Comparison of ENCODE assay signal across 8 cellular contexts in the genomic region with DNA sequence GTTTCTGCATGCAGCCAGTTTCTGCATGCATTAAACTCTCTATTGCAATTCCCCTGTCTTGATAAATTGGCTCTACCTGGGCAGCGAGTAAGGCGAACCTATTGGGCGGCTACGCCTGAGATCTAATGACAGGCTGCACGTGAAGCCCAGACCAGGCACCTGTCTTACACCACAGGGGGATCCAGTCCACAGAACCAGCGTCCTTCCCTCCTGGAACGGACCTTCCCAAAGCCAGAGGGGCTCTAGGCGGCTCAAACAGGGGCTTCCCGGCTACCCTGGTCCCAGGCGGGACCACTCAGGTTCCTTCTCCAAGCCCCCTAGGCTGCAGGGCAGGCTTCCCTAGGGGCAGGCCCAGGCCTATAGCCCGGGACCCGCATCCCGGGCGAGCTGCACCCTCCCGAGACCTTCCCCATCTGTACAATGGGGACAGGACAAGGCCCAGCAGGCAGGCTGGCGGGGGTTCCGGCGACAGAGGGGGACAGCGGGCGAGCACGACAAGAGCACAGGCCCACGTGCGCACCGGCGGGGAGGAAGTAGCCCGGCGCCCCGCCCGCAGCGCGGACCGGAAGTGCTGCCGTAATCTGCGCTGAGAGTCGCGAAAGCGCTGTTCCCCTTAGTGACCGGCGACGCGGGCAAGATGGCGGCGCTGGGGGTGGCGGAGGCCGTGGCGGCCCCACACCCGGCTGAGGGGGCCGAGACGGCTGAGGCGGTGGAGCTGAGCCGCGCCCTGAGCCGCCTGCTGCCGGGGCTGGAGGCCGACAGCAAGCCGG. TPM values are rescaled to one million over a fixed set of nuclear protein-coding genes. Genes with fewer than 3 reads are reported as not detected.
DNase-seq lines count a peak whose midpoint lies in the region; ATAC-seq, FAIRE-seq and TF ChIP-seq lines count a peak whose summit lies in the region.

A gene (plus strand): TSS at position 616 of the 770 bp plus-strand sequence. CDS start 22 bp downstream, at position 638.

- no peaks in the 10 kb centered on the region for H3K9me1 ChIP-seq in keratinocyte (ENCODE audit: control insufficient read depth, extremely low read depth, insufficient read depth, low read length)

- intact Hi-C loops in activated B cell treated with CpG ODN at 0.5 μM for 24 hours (cut with micrococcal nuclease), result loop anchor here (1.0 to 5.0 kb wide), 6 partner anchors 87 to 404 kb away; a partner anchor contains a TSS

- no peaks in the 10 kb centered on the region for H3K27me3 Mint-ChIP-seq in activated B cell treated with CpG ODN at 0.5 μM for 24 hours

- TF ChIP-seq CTCF in AG04450 (IDR thresholded peaks at IDR 0.05; ENCODE audit: low read depth, low read length), result no peak
- TF ChIP-seq CTCF in activated B cell treated with CpG ODN at 0.5 μM for 24 hours (IDR thresholded peaks at IDR 0.05), result no peak
- TF ChIP-seq CTCF in keratinocyte (optimal IDR thresholded peaks at IDR 0.05 in 1 of 3, IDR thresholded peaks at IDR 0.05 in 1 of 3, conservative IDR thresholded peaks at IDR 0.05 in 1 of 3; ENCODE audit: extremely low read depth in 1 of 3, insufficient read depth in 2 of 3, low read length in 3 of 3), result no peak

- H3K4me3 ChIP-seq in AG04450 (ENCODE audit: low read depth, low read length) (peak within 1 kb of the TSS; percentile 68), keratinocyte (ENCODE audit: control insufficient read depth in 2 of 3, extremely low read depth in 1 of 3, insufficient read depth in 2 of 3, low read depth in 1 of 3, low read length in 3 of 3) (peak within 1 kb of the TSS; percentile 48 to 68 (median 65))

- peak within 1 kb of the TSS; percentile 52 for H2AFZ ChIP-seq in keratinocyte (ENCODE audit: control insufficient read depth, low read length)

- peaks cover 26% of the 10 kb centered on the region for H3K79me2 ChIP-seq in keratinocyte (ENCODE audit: control insufficient read depth, insufficient read depth, low read length)

- H3K27me3 ChIP-seq in AG04450 (ENCODE audit: control insufficient read depth, insufficient read depth, low read length) (no peaks in the 10 kb centered on the region), keratinocyte (ENCODE audit: control insufficient read depth, extremely low read depth, insufficient read depth, low read length) (no peaks in the 10 kb centered on the region)

- CTCF ChIA-PET in AG04450 (lab: Charles Lee), result no interaction called here
- CTCF ChIA-PET in activated B cell treated with CpG ODN at 0.5 μM for 24 hours (lab: Charles Lee), result no interaction called here

- DNase-seq in AG04450 (ENCODE audit: low read depth, low spot score) (peak; percentile 39), NCI-H2196 treated with DMSO at 0.1 percent for 48 hours (lab: John Stamatoyannopoulos, UW; ENCODE audit: unreplicated experiment) (peak; percentile 73), activated B cell treated with CpG ODN at 0.5 μM for 24 hours (peak; percentile 87), caudate nucleus (lab: John Stamatoyannopoulos, UW) (peak in 60 of 61 donors; percentile 1 to 86 (median 73)), keratinocyte (ENCODE audit: low read depth, low spot score) (no peak)
- peak; percentile 76 to 85 (median 78) for DNase-seq in stimulated activated CD4-positive, alpha-beta T cell treated with anti-CD3 and anti-CD28 coated beads, Interleukin-12 subunit alpha, Interleukin-12 subunit beta, amount 100 ng/mL, for 48 hours (ENCODE audit: low read depth in 2 of 3, low spot score in 1 of 3)

- POLR2A ChIA-PET in AG04450 (lab: Yijun Ruan, JAX) (no interaction called here), activated B cell treated with CpG ODN at 0.5 μM for 24 hours (lab: Charles Lee) (interaction anchor here (0.6 to 2.0 kb wide), 3 partner anchors 23 to 125 kb away, joined by 4 to 6 read pairs (median 5); no protein-coding TSS in a partner anchor)

- peak within 1 kb of the TSS; percentile 83 for H3K4me3 Mint-ChIP-seq in activated B cell treated with CpG ODN at 0.5 μM for 24 hours

- peak; percentile 71 for ATAC-seq in GM18870 (IDR thresholded peaks at IDR 0.05; ENCODE audit: unreplicated experiment)
- peak; percentile 80 for ATAC-seq in HG03108 (IDR thresholded peaks at IDR 0.05; ENCODE audit: unreplicated experiment)
- ATAC-seq in activated B cell treated with CpG ODN at 0.5 μM for 24 hours (ENCODE audit: low read depth), result peak; percentile 89

- H4K20me1 ChIP-seq in keratinocyte (ENCODE audit: control insufficient read depth, extremely low read depth, insufficient read depth, low read length), result peaks cover 2% of the 10 kb centered on the region

- peak within 1 kb of the TSS; percentile 68 for H3K9ac ChIP-seq in keratinocyte (ENCODE audit: control insufficient read depth, extremely low read depth, insufficient read depth, low read length)

- peaks cover 23% of the 10 kb centered on the region for H3K9me3 ChIP-seq in AG04450 (ENCODE audit: control insufficient read depth, insufficient read depth, low read length)
- H3K9me3 ChIP-seq in keratinocyte (ENCODE audit: control insufficient read depth, low read depth, low read length), result peaks cover 6% of the 10 kb centered on the region

- peak within 1 kb of the TSS; percentile 65 for H3K27ac Mint-ChIP-seq in activated B cell treated with CpG ODN at 0.5 μM for 24 hours

- H3K4me1 Mint-ChIP-seq in activated B cell treated with CpG ODN at 0.5 μM for 24 hours, result peaks cover 22% of the 10 kb centered on the region

- H3K27ac ChIP-seq in AG04450 (ENCODE audit: low read depth, low read length) (peak within 1 kb of the TSS; percentile 39), caudate nucleus (ENCODE audit: low read depth, low read length) (no peak within 1 kb of the TSS), keratinocyte (ENCODE audit: control insufficient read depth, insufficient read depth, low read length) (peak within 1 kb of the TSS; percentile 47)

- dilution Hi-C loops in keratinocyte (cut with MboI; ENCODE audit: extremely low pct_ligation_motif_present, low sequenced_read_pairs), result no loop called here

- H3K4me2 ChIP-seq in keratinocyte (ENCODE audit: control insufficient read depth, extremely low read depth, insufficient read depth, low read depth, low read length), result peak within 1 kb of the TSS; percentile 87

- peaks cover 3% of the 10 kb centered on the region for H3K9me3 Mint-ChIP-seq in activated B cell treated with CpG ODN at 0.5 μM for 24 hours

- FAIRE-seq in keratinocyte (lab: Jason Lieb, UNC), result no peak

- H3K4me1 ChIP-seq in keratinocyte (ENCODE audit: control insufficient read depth, extremely low read depth, insufficient read depth, low read length), result peaks cover 18% of the 10 kb centered on the region

- peaks cover 10 to 17% of the 10 kb centered on the region in 2 experiments for H3K36me3 ChIP-seq in keratinocyte (ENCODE audit: control insufficient read depth in 2 of 2, extremely low read depth in 1 of 2, insufficient read depth in 2 of 2, low read length in 2 of 2)

- H3K36me3 Mint-ChIP-seq in activated B cell treated with CpG ODN at 0.5 μM for 24 hours (ENCODE audit: low read depth), result peaks cover 25% of the 10 kb centered on the region

RNA-seq across cellular contexts. Expression of the gene that starts here (rescaled TPM):
- polyA plus RNA-seq in AG04450 (2011; rRNA removed), result 12.6 and 16.9 TPM in 2 replicates
- polyA minus RNA-seq in AG04450 (2011; rRNA and poly(A)+ RNA removed), result 23.0 and 24.0 TPM in 2 replicates
- total RNA-seq in activated B cell treated with CpG ODN at 0.5 μM for 24 hours, result 23.5 and 25.9 TPM in 2 replicates
- polyA plus RNA-seq in keratinocyte, result 10.1 to 33.5 TPM (median 16.3 TPM) in 3 replicates
- 9.7 TPM for polyA plus RNA-seq in keratinocyte (2011; ENCODE audit: low read depth)
- 16.6 and 30.9 TPM in 2 replicates for polyA plus RNA-seq in keratinocyte (2011; cell fraction: cytosol; rRNA removed)
- 26.2 and 40.3 TPM in 2 replicates for polyA plus RNA-seq in keratinocyte (2011; cell fraction: nucleus; rRNA removed)
- polyA plus RNA-seq in keratinocyte (2012; ENCODE audit: low replicate concordance), result 10.4 and 29.6 TPM in 2 replicates
- polyA minus RNA-seq in keratinocyte, result 18.5 to 56.8 TPM (median 25.8 TPM) in 3 replicates
- polyA minus RNA-seq in keratinocyte (2011; cell fraction: cytosol; rRNA and poly(A)+ RNA removed), result 50.3 TPM
- polyA minus RNA-seq in keratinocyte (2011; cell fraction: nucleus; rRNA and poly(A)+ RNA removed), result 33.9 and 34.2 TPM in 2 replicates
